30 cellular contexts compared by ENCODE assay signal in the genomic region with DNA sequence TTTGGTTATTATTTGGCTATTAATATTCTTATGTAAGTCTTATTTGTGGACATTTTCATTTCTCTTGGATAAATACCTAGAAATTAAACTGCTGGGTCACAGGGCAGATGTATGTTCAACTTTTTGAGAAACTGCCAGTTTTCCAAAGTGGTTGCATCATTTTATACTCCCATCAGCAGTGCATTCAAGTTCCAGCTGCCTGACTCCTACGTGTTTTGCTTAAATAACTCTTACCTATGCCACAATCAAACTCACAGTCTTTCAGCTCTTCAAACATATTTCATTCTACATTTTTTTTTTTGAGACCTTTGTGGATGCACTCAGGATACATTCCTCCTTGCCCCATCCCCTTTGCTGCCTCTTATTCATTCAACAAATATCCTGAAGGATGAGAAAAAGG. TPM values are rescaled to one million over a fixed set of nuclear protein-coding genes. Genes with fewer than 3 reads are reported as not detected.
DNase-seq lines count a peak whose midpoint lies in the region; ATAC-seq, FAIRE-seq and TF ChIP-seq lines count a peak whose summit lies in the region.
"Had no signal": no experiment of that assay in that cellular context is flagged by ENCODE, and none has a peak within 500 bp of the region (broad histone marks: within the 10 kb centered on the region; RNA-seq: fewer than 3 reads in every experiment).

No MANE protein-coding gene starts in this region.

- H3K9me3 Mint-ChIP-seq in activated naive CD4-positive, alpha-beta T cell treated with anti-CD3 and anti-CD28 coated beads, Interleukin-2, amount 50 U/mL, for 72 hours = no peaks in the 10 kb centered on the region
- H3K9me3 Mint-ChIP-seq: endodermal cell; GM23338; naive thymus-derived CD4-positive, alpha-beta T cell; stimulated activated naive B cell treated with anti-CD40 and anti-IgM and Interleukin-4, amounts not matched to agents 10 μg/mL and 1 μg/mL and 100 μg/mL, for 72 hours had no signal

- H3K27ac Mint-ChIP-seq in activated naive CD4-positive, alpha-beta T cell treated with anti-CD3 and anti-CD28 coated beads, Interleukin-2, amount 50 U/mL, for 72 hours = no peak overlapping the region
- H3K27ac Mint-ChIP-seq: endodermal cell; GM23338; stimulated activated naive B cell treated with anti-CD40 and anti-IgM and Interleukin-4, amounts not matched to agents 10 μg/mL and 1 μg/mL and 100 μg/mL, for 72 hours had no signal

- peaks cover 27% of the 10 kb centered on the region for H3K4me1 ChIP-seq in HEK293 (ENCODE audit: control insufficient read depth, insufficient read depth, low read length)
- H3K4me1 ChIP-seq in K562 (replicated peaks in 1 of 2; ENCODE audit: control insufficient read depth in 2 of 2, insufficient read depth in 2 of 2, low read length in 2 of 2) = peaks cover 0 to 16% of the 10 kb centered on the region in 2 experiments; a peak in 3 of 5 replicates
- H3K4me1 ChIP-seq: breast epithelium, colonic mucosa had no signal

- CTCF ChIA-PET in HEK293 (lab: Yijun Ruan, JAX) (interaction anchor here (0.5 kb wide), 1 partner anchor 1753 kb away, joined by 12 read pairs; no protein-coding TSS in a partner anchor), K562 (lab: Yijun Ruan, JAX; ENCODE audit: low intra/inter-chr PET ratio) (interaction anchor here (0.5 kb wide), 1 partner anchor 9 kb away, joined by 3 read pairs; no protein-coding TSS in a partner anchor)

- no peak overlapping the region for H3K4me2 ChIP-seq in K562 (ENCODE audit: insufficient read depth, low read length)
- H3K4me2 ChIP-seq: GM23338 had no signal

- WGBS in K562 (ENCODE audit: insufficient coverage, low coverage, missing lambda C conversion rate) = 69% methylated on average over 1 of the region's 1 CpG

- TF ChIP-seq CTCF in AG10803 (conservative IDR thresholded peaks at IDR 0.05; ENCODE audit: low read length) = no peak
- no peak for TF ChIP-seq CTCF in HEK293 (tag by site-specific recombination; IDR thresholded peaks at IDR 0.05)
- TF ChIP-seq CTCF in K562 (IDR thresholded peaks at IDR 0.05 in 2 of 3, conservative IDR thresholded peaks at IDR 0.05 in 1 of 3; ENCODE audit: insufficient read depth in 2 of 3, low read depth in 1 of 3, low read length in 3 of 3) = no peak
- no peak for TF ChIP-seq CTCF in fibroblast of villous mesenchyme (IDR thresholded peaks at IDR 0.05; ENCODE audit: insufficient read depth, low read depth, low read length)

- no peak overlapping the region for H3K9ac ChIP-seq in K562 (ENCODE audit: insufficient read depth in 1 of 2, low read depth in 2 of 2, low read length in 2 of 2)

- in situ Hi-C loops in K562 (cut with MboI) = no loop called here

- ATAC-seq in K562 = no peak
- ATAC-seq in activated naive CD4-positive, alpha-beta T cell treated with anti-CD3 and anti-CD28 coated beads, Interleukin-2, amount 50 U/mL, for 72 hours = no peak
- ATAC-seq: GM23338; heart left ventricle; left cardiac atrium; naive thymus-derived CD4-positive, alpha-beta T cell; stimulated activated naive B cell treated with anti-CD40 and anti-IgM and Interleukin-4, amounts not matched to agents 10 μg/mL and 1 μg/mL and 100 μg/mL, for 72 hours had no signal

- TF ChIP-seq EP300 in K562 (IDR thresholded peaks at IDR 0.05; ENCODE audit: low read length) = no peak

- H3K4me3 ChIP-seq in AG10803 (ENCODE audit: low read length) (no peak overlapping the region), HEK293 (ENCODE audit: low read depth, low read length) (no peak overlapping the region), K562 (no peak overlapping the region), fibroblast of villous mesenchyme (ENCODE audit: low read depth, low read length) (no peak overlapping the region)
- H3K4me3 ChIP-seq: breast epithelium, colonic mucosa, esophagus muscularis mucosa, GM23338, heart left ventricle, SJSA1, suprapubic skin had no signal

- peaks cover 61% of the 10 kb centered on the region for H4K20me1 ChIP-seq in K562 (replicated peaks; ENCODE audit: control insufficient read depth, insufficient read depth, low read length)

- no peaks in the 10 kb centered on the region for H3K36me3 ChIP-seq in HEK293 (ENCODE audit: control insufficient read depth in 2 of 2, insufficient read depth in 1 of 2, low read length in 2 of 2)
- H3K36me3 ChIP-seq in K562 (ENCODE audit: control insufficient read depth, insufficient read depth, low read length) = peaks cover 6% of the 10 kb centered on the region; the same call in 1 of the 3 replicates
- H3K36me3 ChIP-seq: breast epithelium, colonic mucosa, esophagus muscularis mucosa, heart left ventricle, SJSA1, suprapubic skin had no signal

- H3K27me3 ChIP-seq in K562 (ENCODE audit: control insufficient read depth in 2 of 2, insufficient read depth in 2 of 2, low read length in 2 of 2) = no peaks in the 10 kb centered on the region
- H3K27me3 ChIP-seq: breast epithelium, colonic mucosa, esophagus muscularis mucosa, heart left ventricle, SJSA1, suprapubic skin had no signal

- DNase-seq in AG10803 (ENCODE audit: low read depth) (peak; percentile 60), K562 (ENCODE audit: extremely low read depth in 1 of 4, low spot score in 3 of 4) (no peak), fibroblast of villous mesenchyme (ENCODE audit: low read depth) (peak; percentile 53), retina (no peak), GM03348 (ENCODE audit: low spot score) (no peak)
- no peak for DNase-seq in activated naive CD4-positive, alpha-beta T cell treated with anti-CD3 and anti-CD28 coated beads, Interleukin-2, amount 50 U/mL, for 72 hours (ENCODE audit: low spot score in 2 of 2)
- DNase-seq: activated CD4-positive, alpha-beta T cell treated with anti-CD3 and anti-CD28 coated beads for 1 hour; activated gamma-delta T cell treated with Interleukin-2 at 50 U/mL for 16 hours; colonic mucosa; endodermal cell; GDM1; heart left ventricle; left cardiac atrium; mesendoderm; naive thymus-derived CD4-positive, alpha-beta T cell; NCI-H1048; NCI-H1694 treated with DMSO at 0.1 percent for 48 hours; NCI-H2171 treated with DMSO at 0.1 percent for 48 hours; NCI-H526; stimulated activated CD4-positive, alpha-beta T cell treated with anti-CD3 and anti-CD28 coated beads, Interleukin-12 subunit alpha, Interleukin-12 subunit beta, amount 100 ng/mL, for 4 hours; stimulated activated CD4-positive, alpha-beta T cell treated with anti-CD3 and anti-CD28 coated beads, Interleukin-4, amount 100 ng/mL, for 24 hours; stimulated activated naive B cell treated with anti-CD40 and anti-IgM and Interleukin-4, amounts not matched to agents 10 μg/mL and 1 μg/mL and 100 μg/mL, for 72 hours; T-helper 1 cell had no signal

- no peaks in the 10 kb centered on the region for H3K9me1 ChIP-seq in K562 (ENCODE audit: control insufficient read depth, insufficient read depth, low read length)

- H3K27ac ChIP-seq in HEK293 (ENCODE audit: extremely low read depth, low read depth, low read length) = no peak overlapping the region
- H3K27ac ChIP-seq in K562 (ENCODE audit: extremely low read depth, low read depth, low read length) = no peak overlapping the region
- H3K27ac ChIP-seq: breast epithelium, colonic mucosa, esophagus muscularis mucosa, heart left ventricle, SJSA1, suprapubic skin had no signal

- TF ChIP-seq RAD21 in K562 (CRISPR knock-in tag; conservative IDR thresholded peaks at IDR 0.05 in 1 of 2, IDR thresholded peaks at IDR 0.05 in 1 of 2) = no peak

- FAIRE-seq in K562 (lab: Jason Lieb, UNC) = no peak
- FAIRE-seq: TTC549 had no signal

- no peaks in the 10 kb centered on the region for H3K9me3 ChIP-seq in HEK293 (ENCODE audit: control insufficient read depth, insufficient read depth, low read depth, low read length)
- H3K9me3 ChIP-seq in K562 (replicated peaks; ENCODE audit: control insufficient read depth, insufficient read depth, low read depth, low read length) = no peaks in the 10 kb centered on the region
- H3K9me3 ChIP-seq: breast epithelium, colonic mucosa, esophagus muscularis mucosa, heart left ventricle, SJSA1, suprapubic skin had no signal

- TF ChIP-seq POLR2A in K562 (conservative IDR thresholded peaks at IDR 0.05) = no peak

- BruUV-seq in K562 (replicated peaks; lab: Mats Ljungman, UMichigan) = no TSS peak

- peaks cover 96% of the 10 kb centered on the region for H3K79me2 ChIP-seq in K562 (ENCODE audit: control insufficient read depth, insufficient read depth, low read length)

- H2AFZ ChIP-seq in K562 (ENCODE audit: low read depth, low read length) = no peak overlapping the region
- H2AFZ ChIP-seq: GM23338 had no signal

- intact Hi-C loops in K562 (cut with micrococcal nuclease) = loop anchor here (5.0 kb wide), 1 partner anchor 74 kb away; no protein-coding TSS in a partner anchor

- POLR2A ChIA-PET in HEK293 (lab: Yijun Ruan, JAX) = no interaction called here
- POLR2A ChIA-PET in K562 (lab: Yijun Ruan, JAX) = no interaction called here

- no peaks in the 10 kb centered on the region for H3K36me3 Mint-ChIP-seq in activated naive CD4-positive, alpha-beta T cell treated with anti-CD3 and anti-CD28 coated beads, Interleukin-2, amount 50 U/mL, for 72 hours

RNA-seq across cellular contexts. Expression of gene TCF20, which starts 9.2 kb away (rescaled TPM):
- total RNA-seq in K562 (2011; cell fraction: chromatin; rRNA removed; ENCODE audit: low replicate concordance) = 51.3 and 53.3 TPM in 2 replicates
- 28.7 and 31.3 TPM in 2 replicates for total RNA-seq in K562 (2011; cell fraction: nucleolus; rRNA removed)
- 20.4 and 27.4 TPM in 2 replicates for total RNA-seq in K562 (2011; cell fraction: nucleoplasm; rRNA removed)
- total RNA-seq in K562 (2014; rRNA removed) (22.5 and 26.7 TPM in 2 replicates), K562 (2014; rRNA removed; fragmentation: Illumina TruSeq; extraction: Trizol) (17.5 and 17.6 TPM in 2 replicates), K562 (2015; rRNA removed; fragmentation: Illumina TruSeq; extraction: Trizol) (19.0 TPM in 2 replicates), K562 (2021) (37.5 and 43.6 TPM in 2 replicates), fibroblast of villous mesenchyme (26.4 and 30.7 TPM in 2 replicates)
- polyA plus RNA-seq in K562 (2011; rRNA removed) (12.9 and 13.5 TPM in 2 replicates), K562 (2014; fragmentation: Illumina TruSeq; extraction: Trizol) (15.9 and 18.6 TPM in 2 replicates), K562 (2014; fragmentation: Nextera tagmentation; extraction: Ambion mirVana) (under 1 TPM; 0.35 to 0.44 TPM), K562 (2014; rRNA removed) (12.9 and 13.3 TPM in 2 replicates)
- 11.1 and 12.3 TPM in 2 replicates for polyA plus RNA-seq in K562 (2011; cell fraction: cytosol; rRNA removed)
- 10.2 and 12.3 TPM in 2 replicates for polyA plus RNA-seq in K562 (2011; cell fraction: nucleus; rRNA removed)
- 10.1 and 12.6 TPM in 2 replicates for polyA plus RNA-seq in K562 (2012)
- 38.3 and 38.9 TPM in 2 replicates for polyA minus RNA-seq in K562 (2011; rRNA and poly(A)+ RNA removed)
- polyA minus RNA-seq in K562 (2011; cell fraction: cytosol; rRNA and poly(A)+ RNA removed) = 21.9 and 23.8 TPM in 2 replicates
- polyA minus RNA-seq in K562 (2011; cell fraction: nucleus; rRNA and poly(A)+ RNA removed) = 10.5 and 15.9 TPM in 2 replicates
- total RNA-seq in activated naive CD4-positive, alpha-beta T cell treated with anti-CD3 and anti-CD28 coated beads, Interleukin-2, amount 50 U/mL, for 72 hours = 10 to 100 TPM; 68.9 to 75.0 TPM

Comparison
In these comparisons a context has a peak if more than half of its experiments do, and no peak if none do; other contexts are left out.
1. DNase-seq: peak in AG10803 (single experiment) and fibroblast of villous mesenchyme (single experiment); none in K562 (0 of 4), activated naive CD4-positive, alpha-beta T cell treated with anti-CD3 and anti-CD28 coated beads, Interleukin-2, amount 50 U/mL, for 72 hours (0 of 2), retina (single experiment) and GM03348 (single experiment).